2 cellular contexts compared by ENCODE assay signal in the genomic region with DNA sequence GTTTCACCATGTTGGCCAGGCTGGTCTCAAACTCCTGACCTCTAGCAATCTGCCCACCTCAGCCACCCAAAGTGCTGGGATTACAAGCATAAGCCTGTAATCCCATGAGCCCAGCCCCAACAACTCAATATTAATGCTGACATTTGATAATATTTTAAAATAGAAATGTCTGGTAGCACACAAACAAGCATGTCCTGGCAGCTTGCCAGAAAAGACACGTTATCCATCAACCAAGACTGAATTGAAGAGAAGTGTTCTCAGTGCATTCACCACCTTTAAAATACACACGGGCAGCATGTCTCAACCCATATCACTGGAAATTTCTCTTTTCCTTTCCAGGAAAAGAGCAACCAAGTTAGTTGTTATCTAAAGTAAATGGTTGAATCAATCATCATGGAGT.
TF ChIP-seq lines count a peak whose summit lies in the region.

No MANE protein-coding gene starts in this region.

TF ChIP-seq in SK-N-SH, 30 proteins besides CTCF, POLR2A, EP300 and RAD21 (continued from another document):
- peak; percentile 35; the same call in 1 of the 2 replicates for TF ChIP-seq NFIC (IDR thresholded peaks at IDR 0.05; ENCODE audit: borderline replicate concordance)
TF ChIP-seq in SK-N-SH: peak in this region for 1.

TF ChIP-seq in SK-N-SH treated with all-trans-retinoic acid at 6 μM for 48 hours, 23 proteins besides CTCF, POLR2A, EP300 and RAD21 (continued from another document):
- TF ChIP-seq RARB (CRISPR knock-in tag; IDR thresholded peaks at IDR 0.05) (no peak), BACH2 (CRISPR knock-in tag; IDR thresholded peaks at IDR 0.05; ENCODE audit: borderline replicate concordance) (no peak), ZC3H10 (CRISPR knock-in tag; IDR thresholded peaks at IDR 0.05) (no peak), ISL1 (CRISPR knock-in tag; IDR thresholded peaks at IDR 0.05) (no peak), SNAI2 (CRISPR knock-in tag; IDR thresholded peaks at IDR 0.05) (no peak), GLIS3 (CRISPR knock-in tag; IDR thresholded peaks at IDR 0.05) (no peak), TCF4 (CRISPR knock-in tag; IDR thresholded peaks at IDR 0.05; ENCODE audit: borderline replicate concordance) (no peak), ESRRG (CRISPR knock-in tag; IDR thresholded peaks at IDR 0.05) (no peak), ZNF70 (CRISPR knock-in tag; IDR thresholded peaks at IDR 0.05) (no peak), TOX (CRISPR knock-in tag; IDR thresholded peaks at IDR 0.05; ENCODE audit: borderline replicate concordance) (no peak), ARNTL (CRISPR knock-in tag; IDR thresholded peaks at IDR 0.05; ENCODE audit: borderline replicate concordance, low read depth) (no peak), CSDC2 (CRISPR knock-in tag; IDR thresholded peaks at IDR 0.05) (no peak), ZNF8 (CRISPR knock-in tag; IDR thresholded peaks at IDR 0.05) (no peak)
- TF ChIP-seq, protein P1, sequence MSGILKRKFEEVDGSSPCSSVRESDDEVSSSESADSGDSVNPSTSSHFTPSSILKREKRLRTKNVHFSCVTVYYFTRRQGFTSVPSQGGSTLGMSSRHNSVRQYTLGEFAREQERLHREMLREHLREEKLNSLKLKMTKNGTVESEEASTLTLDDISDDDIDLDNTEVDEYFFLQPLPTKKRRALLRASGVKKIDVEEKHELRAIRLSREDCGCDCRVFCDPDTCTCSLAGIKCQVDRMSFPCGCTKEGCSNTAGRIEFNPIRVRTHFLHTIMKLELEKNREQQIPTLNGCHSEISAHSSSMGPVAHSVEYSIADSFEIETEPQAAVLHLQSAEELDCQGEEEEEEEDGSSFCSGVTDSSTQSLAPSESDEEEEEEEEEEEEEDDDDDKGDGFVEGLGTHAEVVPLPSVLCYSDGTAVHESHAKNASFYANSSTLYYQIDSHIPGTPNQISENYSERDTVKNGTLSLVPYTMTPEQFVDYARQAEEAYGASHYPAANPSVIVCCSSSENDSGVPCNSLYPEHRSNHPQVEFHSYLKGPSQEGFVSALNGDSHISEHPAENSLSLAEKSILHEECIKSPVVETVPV (CRISPR knock-in tag; IDR thresholded peaks at IDR 0.05): no peak
- TF ChIP-seq, protein P2, sequence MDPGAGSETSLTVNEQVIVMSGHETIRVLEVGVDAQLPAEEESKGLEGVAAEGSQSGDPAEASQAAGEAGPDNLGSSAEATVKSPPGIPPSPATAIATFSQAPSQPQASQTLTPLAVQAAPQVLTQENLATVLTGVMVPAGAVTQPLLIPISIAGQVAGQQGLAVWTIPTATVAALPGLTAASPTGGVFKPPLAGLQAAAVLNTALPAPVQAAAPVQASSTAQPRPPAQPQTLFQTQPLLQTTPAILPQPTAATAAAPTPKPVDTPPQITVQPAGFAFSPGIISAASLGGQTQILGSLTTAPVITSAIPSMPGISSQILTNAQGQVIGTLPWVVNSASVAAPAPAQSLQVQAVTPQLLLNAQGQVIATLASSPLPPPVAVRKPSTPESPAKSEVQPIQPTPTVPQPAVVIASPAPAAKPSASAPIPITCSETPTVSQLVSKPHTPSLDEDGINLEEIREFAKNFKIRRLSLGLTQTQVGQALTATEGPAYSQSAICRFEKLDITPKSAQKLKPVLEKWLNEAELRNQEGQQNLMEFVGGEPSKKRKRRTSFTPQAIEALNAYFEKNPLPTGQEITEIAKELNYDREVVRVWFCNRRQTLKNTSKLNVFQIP (CRISPR knock-in tag; IDR thresholded peaks at IDR 0.05; ENCODE audit: borderline replicate concordance, low read depth): no peak
- TF ChIP-seq, protein P3, sequence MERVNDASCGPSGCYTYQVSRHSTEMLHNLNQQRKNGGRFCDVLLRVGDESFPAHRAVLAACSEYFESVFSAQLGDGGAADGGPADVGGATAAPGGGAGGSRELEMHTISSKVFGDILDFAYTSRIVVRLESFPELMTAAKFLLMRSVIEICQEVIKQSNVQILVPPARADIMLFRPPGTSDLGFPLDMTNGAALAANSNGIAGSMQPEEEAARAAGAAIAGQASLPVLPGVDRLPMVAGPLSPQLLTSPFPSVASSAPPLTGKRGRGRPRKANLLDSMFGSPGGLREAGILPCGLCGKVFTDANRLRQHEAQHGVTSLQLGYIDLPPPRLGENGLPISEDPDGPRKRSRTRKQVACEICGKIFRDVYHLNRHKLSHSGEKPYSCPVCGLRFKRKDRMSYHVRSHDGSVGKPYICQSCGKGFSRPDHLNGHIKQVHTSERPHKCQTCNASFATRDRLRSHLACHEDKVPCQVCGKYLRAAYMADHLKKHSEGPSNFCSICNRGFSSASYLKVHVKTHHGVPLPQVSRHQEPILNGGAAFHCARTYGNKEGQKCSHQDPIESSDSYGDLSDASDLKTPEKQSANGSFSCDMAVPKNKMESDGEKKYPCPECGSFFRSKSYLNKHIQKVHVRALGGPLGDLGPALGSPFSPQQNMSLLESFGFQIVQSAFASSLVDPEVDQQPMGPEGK (CRISPR knock-in tag; IDR thresholded peaks at IDR 0.05; ENCODE audit: borderline replicate concordance): no peak
- TF ChIP-seq, protein P4, sequence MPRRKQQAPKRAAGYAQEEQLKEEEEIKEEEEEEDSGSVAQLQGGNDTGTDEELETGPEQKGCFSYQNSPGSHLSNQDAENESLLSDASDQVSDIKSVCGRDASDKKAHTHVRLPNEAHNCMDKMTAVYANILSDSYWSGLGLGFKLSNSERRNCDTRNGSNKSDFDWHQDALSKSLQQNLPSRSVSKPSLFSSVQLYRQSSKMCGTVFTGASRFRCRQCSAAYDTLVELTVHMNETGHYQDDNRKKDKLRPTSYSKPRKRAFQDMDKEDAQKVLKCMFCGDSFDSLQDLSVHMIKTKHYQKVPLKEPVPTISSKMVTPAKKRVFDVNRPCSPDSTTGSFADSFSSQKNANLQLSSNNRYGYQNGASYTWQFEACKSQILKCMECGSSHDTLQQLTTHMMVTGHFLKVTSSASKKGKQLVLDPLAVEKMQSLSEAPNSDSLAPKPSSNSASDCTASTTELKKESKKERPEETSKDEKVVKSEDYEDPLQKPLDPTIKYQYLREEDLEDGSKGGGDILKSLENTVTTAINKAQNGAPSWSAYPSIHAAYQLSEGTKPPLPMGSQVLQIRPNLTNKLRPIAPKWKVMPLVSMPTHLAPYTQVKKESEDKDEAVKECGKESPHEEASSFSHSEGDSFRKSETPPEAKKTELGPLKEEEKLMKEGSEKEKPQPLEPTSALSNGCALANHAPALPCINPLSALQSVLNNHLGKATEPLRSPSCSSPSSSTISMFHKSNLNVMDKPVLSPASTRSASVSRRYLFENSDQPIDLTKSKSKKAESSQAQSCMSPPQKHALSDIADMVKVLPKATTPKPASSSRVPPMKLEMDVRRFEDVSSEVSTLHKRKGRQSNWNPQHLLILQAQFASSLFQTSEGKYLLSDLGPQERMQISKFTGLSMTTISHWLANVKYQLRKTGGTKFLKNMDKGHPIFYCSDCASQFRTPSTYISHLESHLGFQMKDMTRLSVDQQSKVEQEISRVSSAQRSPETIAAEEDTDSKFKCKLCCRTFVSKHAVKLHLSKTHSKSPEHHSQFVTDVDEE (CRISPR knock-in tag; IDR thresholded peaks at IDR 0.05): no peak
- TF ChIP-seq, protein P5, sequence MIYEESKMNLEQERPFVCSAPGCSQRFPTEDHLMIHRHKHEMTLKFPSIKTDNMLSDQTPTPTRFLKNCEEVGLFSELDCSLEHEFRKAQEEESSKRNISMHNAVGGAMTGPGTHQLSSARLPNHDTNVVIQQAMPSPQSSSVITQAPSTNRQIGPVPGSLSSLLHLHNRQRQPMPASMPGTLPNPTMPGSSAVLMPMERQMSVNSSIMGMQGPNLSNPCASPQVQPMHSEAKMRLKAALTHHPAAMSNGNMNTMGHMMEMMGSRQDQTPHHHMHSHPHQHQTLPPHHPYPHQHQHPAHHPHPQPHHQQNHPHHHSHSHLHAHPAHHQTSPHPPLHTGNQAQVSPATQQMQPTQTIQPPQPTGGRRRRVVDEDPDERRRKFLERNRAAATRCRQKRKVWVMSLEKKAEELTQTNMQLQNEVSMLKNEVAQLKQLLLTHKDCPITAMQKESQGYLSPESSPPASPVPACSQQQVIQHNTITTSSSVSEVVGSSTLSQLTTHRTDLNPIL (CRISPR knock-in tag; IDR thresholded peaks at IDR 0.05; ENCODE audit: low read depth): no peak
